In genomic region chr4:110618091-110619000, GRCh38 we compare ENCODE assay signal across 13 cellular contexts. TPM values are rescaled to one million over a fixed set of nuclear protein-coding genes. Genes with fewer than 3 reads are reported as not detected.
DNase-seq lines count a peak whose midpoint lies in the region; ATAC-seq, FAIRE-seq and TF ChIP-seq lines count a peak whose summit lies in the region.
"Had no signal": no experiment of that assay in that cellular context is flagged by ENCODE, and none has a peak within 500 bp of the region (broad histone marks: within the 10 kb centered on the region; RNA-seq: fewer than 3 reads in every experiment).

No MANE protein-coding gene starts in this region.

- intact Hi-C loops in CD4-positive, alpha-beta T cell (cut with DNase I, micrococcal nuclease), result loop anchor here in 1 of 2 experiments (1.0 kb wide), 1 partner anchor 21 kb away; no protein-coding TSS in a partner anchor
- intact Hi-C loops in endothelial cell of umbilical vein (cut with micrococcal nuclease), result no loop called here
- intact Hi-C loops in naive thymus-derived CD4-positive, alpha-beta T cell (cut with micrococcal nuclease), result no loop called here

- DNase-seq in CD4-positive, alpha-beta T cell, result no peak
- DNase-seq in endothelial cell of umbilical vein (ENCODE audit: low read depth, low spot score) (no peak), EL (no peak), NCI-H524 (lab: John Stamatoyannopoulos, UW) (no peak), NCI-H128 (lab: John Stamatoyannopoulos, UW; ENCODE audit: unreplicated experiment) (no peak)
- no peak for DNase-seq in naive thymus-derived CD4-positive, alpha-beta T cell
- DNase-seq: activated CD4-positive, alpha-beta T cell treated with anti-CD3 and anti-CD28 coated beads for 48 hours had no signal

- peak overlapping the region; percentile 54 for H3K4me3 ChIP-seq in HUES64 (ENCODE audit: low read length)
- no peak overlapping the region for H3K4me3 ChIP-seq in endothelial cell of umbilical vein (replicated peaks in 1 of 3; ENCODE audit: insufficient read depth in 1 of 3, low read depth in 1 of 3, low read length in 3 of 3)
- H3K4me3 ChIP-seq in naive thymus-derived CD4-positive, alpha-beta T cell (ENCODE audit: low read length), result no peak overlapping the region

- H3K4me2 ChIP-seq in endothelial cell of umbilical vein (ENCODE audit: insufficient read depth, low read length), result no peak overlapping the region

- no peak overlapping the region for H3K27ac ChIP-seq in CD4-positive, alpha-beta T cell (ENCODE audit: low read depth, low read length)
- H3K27ac ChIP-seq in HUES64 (ENCODE audit: low read depth, low read length) (no peak overlapping the region), endothelial cell of umbilical vein (ENCODE audit: insufficient read depth, low read depth, low read length) (no peak overlapping the region)
- H3K27ac ChIP-seq in naive thymus-derived CD4-positive, alpha-beta T cell (ENCODE audit: low read depth, low read length), result no peak overlapping the region
- H3K27ac ChIP-seq: C4-2B, parathyroid adenoma had no signal

- no TSS peak for BruUV-seq in endothelial cell of umbilical vein (replicated peaks; lab: Mats Ljungman, UMichigan)

- H3K79me2 ChIP-seq in endothelial cell of umbilical vein (ENCODE audit: control insufficient read depth, insufficient read depth, low read length), result no peaks in the 10 kb centered on the region
- H3K79me2 ChIP-seq: parathyroid adenoma had no signal

- FAIRE-seq in endothelial cell of umbilical vein (lab: Jason Lieb, UNC), result no peak
- FAIRE-seq: H54, islet of Langerhans had no signal

- POLR2A ChIA-PET in CD4-positive, alpha-beta T cell (lab: Charles Lee), result no interaction called here
- POLR2A ChIA-PET in endothelial cell of umbilical vein (lab: Charles Lee), result no interaction called here
- POLR2A ChIA-PET in naive thymus-derived CD4-positive, alpha-beta T cell (lab: Charles Lee), result no interaction called here

- WGBS in HUES64, result 3% methylated on average over 55 of the region's 55 CpGs

- no peaks in the 10 kb centered on the region for H3K9me1 ChIP-seq in endothelial cell of umbilical vein (replicated peaks; ENCODE audit: control insufficient read depth, extremely low read depth, insufficient read depth, low read length)

- no peak for TF ChIP-seq POLR2A in endothelial cell of umbilical vein (IDR thresholded peaks at IDR 0.05; ENCODE audit: low read depth, low read length)

- no peak for ATAC-seq in CD4-positive, alpha-beta T cell (ENCODE audit: poor library complexity)
- no peak for ATAC-seq in naive thymus-derived CD4-positive, alpha-beta T cell
- no peak for ATAC-seq in HG02884 (IDR thresholded peaks at IDR 0.05; ENCODE audit: unreplicated experiment)

- H4K20me1 ChIP-seq in endothelial cell of umbilical vein (replicated peaks; ENCODE audit: control insufficient read depth, extremely low read depth, insufficient read depth, low read length), result peaks cover 3% of the 10 kb centered on the region

- H3K36me3 ChIP-seq in HUES64 (ENCODE audit: insufficient read depth, low read length) (no peaks in the 10 kb centered on the region), endothelial cell of umbilical vein (ENCODE audit: control insufficient read depth in 2 of 2, extremely low read depth in 1 of 2, insufficient read depth in 2 of 2, low read length in 2 of 2) (no peaks in the 10 kb centered on the region)
- no peaks in the 10 kb centered on the region for H3K36me3 ChIP-seq in naive thymus-derived CD4-positive, alpha-beta T cell (ENCODE audit: control insufficient read depth in 2 of 3, insufficient read depth in 3 of 3, low read length in 3 of 3)

- dilution Hi-C loops in endothelial cell of umbilical vein (cut with MboI; ENCODE audit: extremely low pct_ligation_motif_present, low sequenced_read_pairs), result no loop called here

- CTCF ChIA-PET in CD4-positive, alpha-beta T cell (lab: Charles Lee), result no interaction called here
- CTCF ChIA-PET in endothelial cell of umbilical vein (lab: Charles Lee), result interaction anchor here (1.0 kb wide), 1 partner anchor 22 kb away, joined by 3 read pairs; no protein-coding TSS in a partner anchor
- CTCF ChIA-PET in naive thymus-derived CD4-positive, alpha-beta T cell (lab: Charles Lee), result no interaction called here

- peaks cover 94% of the 10 kb centered on the region for H3K27me3 ChIP-seq in CD4-positive, alpha-beta T cell (ENCODE audit: control insufficient read depth, insufficient read depth, low read length)
- peaks cover 99% of the 10 kb centered on the region for H3K27me3 ChIP-seq in HUES64 (ENCODE audit: insufficient read depth, low read length)
- H3K27me3 ChIP-seq in endothelial cell of umbilical vein (ENCODE audit: control insufficient read depth in 2 of 2, insufficient read depth in 2 of 2, low read length in 2 of 2), result peaks cover 87 to 100% of the 10 kb centered on the region in 2 experiments
- peaks cover 10 to 43% of the 10 kb centered on the region in 2 donors for H3K27me3 ChIP-seq in naive thymus-derived CD4-positive, alpha-beta T cell (ENCODE audit: control insufficient read depth in 2 of 2, insufficient read depth in 2 of 2, low read length in 2 of 2)

- H3K36me3 Mint-ChIP-seq in CD4-positive, alpha-beta T cell (ENCODE audit: low read depth), result no peaks in the 10 kb centered on the region
- H3K36me3 Mint-ChIP-seq in naive thymus-derived CD4-positive, alpha-beta T cell, result peaks cover 0 to 9% (median 0%) of the 10 kb centered on the region in 5 donors

- TF ChIP-seq CTCF in CD4-positive, alpha-beta T cell (IDR thresholded peaks at IDR 0.05), result no peak
- no peak for TF ChIP-seq CTCF in endothelial cell of umbilical vein (IDR thresholded peaks at IDR 0.05; ENCODE audit: extremely low read depth in 1 of 2, insufficient read depth in 1 of 2, low read depth in 1 of 2, low read length in 2 of 2)

- H3K4me3 Mint-ChIP-seq in CD4-positive, alpha-beta T cell, result peak overlapping the region; percentile 21
- H3K4me3 Mint-ChIP-seq in naive thymus-derived CD4-positive, alpha-beta T cell, result peak overlapping the region in 8 of 10 donors; percentile 7 to 65 (median 44)

- H3K4me1 ChIP-seq in HUES64 (ENCODE audit: insufficient read depth, low read length), result peaks cover 46% of the 10 kb centered on the region
- peaks cover 8% of the 10 kb centered on the region for H3K4me1 ChIP-seq in endothelial cell of umbilical vein (ENCODE audit: control insufficient read depth, extremely low read depth, insufficient read depth, low read length)
- H3K4me1 ChIP-seq in naive thymus-derived CD4-positive, alpha-beta T cell (ENCODE audit: control insufficient read depth in 2 of 2, insufficient read depth in 2 of 2, low read length in 2 of 2), result peaks cover 0 to 11% of the 10 kb centered on the region in 2 donors
- H3K4me1 ChIP-seq: parathyroid adenoma had no signal

- H3K9me3 Mint-ChIP-seq in CD4-positive, alpha-beta T cell, result peaks cover 3% of the 10 kb centered on the region
- peaks cover 0 to 67% (median 13%) of the 10 kb centered on the region in 11 donors for H3K9me3 Mint-ChIP-seq in naive thymus-derived CD4-positive, alpha-beta T cell

- H3K27me3 Mint-ChIP-seq in CD4-positive, alpha-beta T cell, result peaks cover 96% of the 10 kb centered on the region
- peaks cover 89 to 98% (median 96%) of the 10 kb centered on the region in 5 donors for H3K27me3 Mint-ChIP-seq in naive thymus-derived CD4-positive, alpha-beta T cell

- H2AFZ ChIP-seq in endothelial cell of umbilical vein (ENCODE audit: low read depth, low read length), result no peak overlapping the region
- H2AFZ ChIP-seq: parathyroid adenoma had no signal

- H3K4me1 Mint-ChIP-seq in CD4-positive, alpha-beta T cell (ENCODE audit: low read depth), result peaks cover 34% of the 10 kb centered on the region
- H3K4me1 Mint-ChIP-seq in naive thymus-derived CD4-positive, alpha-beta T cell, result peaks cover 16 to 58% (median 52%) of the 10 kb centered on the region in 7 donors

- H3K9ac ChIP-seq in HUES64 (ENCODE audit: low read depth, low read length), result peak overlapping the region; percentile 78
- H3K9ac ChIP-seq in endothelial cell of umbilical vein (replicated peaks; ENCODE audit: extremely low read depth, insufficient read depth, low read length), result no peak overlapping the region
- H3K9ac ChIP-seq: parathyroid adenoma had no signal

- H3K27ac Mint-ChIP-seq in CD4-positive, alpha-beta T cell, result no peak overlapping the region
- peak overlapping the region in 3 of 9 donors; percentile 65 to 75 (median 67) for H3K27ac Mint-ChIP-seq in naive thymus-derived CD4-positive, alpha-beta T cell

- H3K9me3 ChIP-seq in CD4-positive, alpha-beta T cell (ENCODE audit: control insufficient read depth, low read length), result peaks cover 24% of the 10 kb centered on the region
- H3K9me3 ChIP-seq in HUES64 (ENCODE audit: insufficient read depth, low read depth, low read length) (no peaks in the 10 kb centered on the region), endothelial cell of umbilical vein (replicated peaks; ENCODE audit: control insufficient read depth, insufficient read depth, low read length) (no peaks in the 10 kb centered on the region)
- peaks cover 0 to 17% (median 0%) of the 10 kb centered on the region in 3 experiments for H3K9me3 ChIP-seq in naive thymus-derived CD4-positive, alpha-beta T cell (ENCODE audit: control insufficient read depth in 2 of 3, low read length in 3 of 3)

TF ChIP-seq in endothelial cell of umbilical vein, 7 proteins besides CTCF, POLR2A, EP300 and RAD21 (continues in another document):
- no peak for TF ChIP-seq FOS (IDR thresholded peaks at IDR 0.05; ENCODE audit: borderline replicate concordance, insufficient read depth, low read length)
- peak; percentile 92 for TF ChIP-seq EZH2 (IDR thresholded peaks at IDR 0.05; ENCODE audit: borderline replicate concordance, low read depth, low read length, severe bottlenecking)
- no peak for TF ChIP-seq MYC (IDR thresholded peaks at IDR 0.05; ENCODE audit: low read depth, low read length)
- no peak for TF ChIP-seq POLR2AphosphoS5 (IDR thresholded peaks at IDR 0.05; ENCODE audit: insufficient read depth, low read depth, low read length)
- no peak for TF ChIP-seq JUN (IDR thresholded peaks at IDR 0.05; ENCODE audit: borderline replicate concordance, insufficient read depth, insufficient read length, low read depth)
- TF ChIP-seq GATA2 (IDR thresholded peaks at IDR 0.05; ENCODE audit: insufficient read depth, insufficient read length, low read depth, low read length), result no peak

RNA-seq across cellular contexts. Expression of gene PITX2, which starts 4.5 kb away (rescaled TPM):
- not detected for total RNA-seq in CD4-positive, alpha-beta T cell
- polyA plus RNA-seq in HUES64 (2013, experiment 1 of 2), result 8.3 TPM
- polyA plus RNA-seq in HUES64 (2013, experiment 2 of 2), result 7.9 TPM
- 0.31 and 0.35 TPM in 2 replicates for total RNA-seq in endothelial cell of umbilical vein
- polyA plus RNA-seq in endothelial cell of umbilical vein, result 0.04 and 0.11 TPM in 2 replicates
- 0.09 TPM in 1 of 2 replicates, not detected in the other for polyA plus RNA-seq in endothelial cell of umbilical vein (2011; cell fraction: cytosol; rRNA removed)
- 0.16 and 0.18 TPM in 2 replicates for polyA plus RNA-seq in endothelial cell of umbilical vein (2011; cell fraction: nucleus; rRNA removed)
- not detected in 2 replicates for polyA plus RNA-seq in endothelial cell of umbilical vein (2012)
- polyA minus RNA-seq in endothelial cell of umbilical vein, result not detected in 2 replicates
- 3.9 TPM for polyA minus RNA-seq in endothelial cell of umbilical vein (2011; cell fraction: cytosol; rRNA and poly(A)+ RNA removed)
- polyA minus RNA-seq in endothelial cell of umbilical vein (2011; cell fraction: nucleus; rRNA and poly(A)+ RNA removed), result not detected in 2 replicates
- total RNA-seq in naive thymus-derived CD4-positive, alpha-beta T cell, result not detected
- polyA plus RNA-seq in naive thymus-derived CD4-positive, alpha-beta T cell, result not detected
